18 cellular contexts compared by ENCODE assay signal in the genomic region with DNA sequence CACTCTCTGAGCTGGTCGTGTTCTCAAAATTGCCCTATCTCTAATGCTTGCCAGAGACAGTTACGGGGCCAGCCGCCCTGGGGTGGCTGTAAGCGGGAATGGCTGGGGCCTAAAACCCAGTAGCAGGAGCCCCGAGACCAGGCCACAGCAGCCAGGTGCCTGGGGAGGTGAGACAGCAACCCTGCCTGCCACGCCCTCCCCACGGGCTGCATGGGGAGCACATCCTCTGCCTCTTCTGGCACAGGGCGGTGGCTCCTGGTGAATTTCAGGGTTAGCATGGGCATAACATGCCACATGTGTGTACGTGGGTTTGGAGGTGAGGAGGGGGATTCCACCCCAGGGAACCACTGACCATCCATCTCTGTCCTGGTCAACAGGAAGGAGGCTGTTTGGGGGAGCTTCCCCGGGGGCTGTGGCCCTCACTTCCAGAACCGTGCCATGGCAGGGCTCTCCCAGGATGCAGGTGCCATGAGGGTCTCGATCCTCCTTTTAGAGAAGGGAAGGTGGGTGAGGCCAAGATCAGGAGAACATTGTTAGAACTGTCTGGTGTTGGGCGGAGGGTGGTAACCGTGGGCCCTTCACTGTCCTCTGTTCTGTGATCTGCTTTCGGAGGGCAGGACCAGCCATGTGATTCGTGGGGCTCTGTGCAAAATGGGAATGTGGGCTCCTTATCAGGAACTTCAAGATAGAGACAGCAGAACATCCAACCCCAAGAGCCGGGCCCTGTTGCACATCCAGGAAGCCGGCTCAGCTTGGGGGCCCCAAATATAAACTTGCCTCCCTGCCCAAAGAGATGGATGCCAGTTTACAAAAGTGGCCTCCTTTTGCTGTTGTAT.
A peak's percentile ranks its signal among the peaks of the same experiment; 100 is the strongest.
DNase-seq lines count a peak whose midpoint lies in the region; ATAC-seq and TF ChIP-seq lines count a peak whose summit lies in the region.
"Had no signal": no experiment of that assay in that cellular context is flagged by ENCODE, and none has a peak within 500 bp of the region (broad histone marks: within the 10 kb centered on the region; RNA-seq: fewer than 3 reads in every experiment).

No MANE protein-coding gene starts in this region.

- intact Hi-C loops in stomach (cut with DNase I; ENCODE audit: low total_unique reads) (no loop called here), body of pancreas (cut with DNase I) (no loop called here)

- H3K9me3 ChIP-seq in lung (ENCODE audit: control insufficient read depth in 2 of 2, insufficient read depth in 1 of 2, low read length in 1 of 2) (no peaks in the 10 kb centered on the region), stomach (no peaks in the 10 kb centered on the region), body of pancreas (no peaks in the 10 kb centered on the region)
- H3K9me3 ChIP-seq: Caco-2 had no signal

- no peaks in the 10 kb centered on the region for H3K36me3 ChIP-seq in lung (ENCODE audit: control insufficient read depth in 2 of 2, insufficient read depth in 2 of 2, low read length in 2 of 2)
- no peaks in the 10 kb centered on the region for H3K36me3 ChIP-seq in stomach
- no peaks in the 10 kb centered on the region for H3K36me3 ChIP-seq in body of pancreas (replicated peaks in 1 of 2; ENCODE audit: insufficient read depth in 1 of 2, low read depth in 2 of 2)

- H3K27me3 ChIP-seq in lung (ENCODE audit: control insufficient read depth, insufficient read depth) = no peaks in the 10 kb centered on the region
- H3K27me3 ChIP-seq in stomach = peaks cover 0 to 55% (median 0%) of the 10 kb centered on the region in 3 donors
- H3K27me3 ChIP-seq in body of pancreas = no peaks in the 10 kb centered on the region

- no peak for TF ChIP-seq POLR2A in stomach (IDR thresholded peaks at IDR 0.05)
- TF ChIP-seq POLR2A in body of pancreas (IDR thresholded peaks at IDR 0.05) = no peak

- no peak for TF ChIP-seq EP300 in stomach (IDR thresholded peaks at IDR 0.05)

- H3K27ac ChIP-seq in angular gyrus (ENCODE audit: low read depth, low read length) = peak overlapping the region; percentile 71
- H3K27ac ChIP-seq in lung (ENCODE audit: low read depth in 1 of 2, low read length in 1 of 2) = no peak overlapping the region
- no peak overlapping the region for H3K27ac ChIP-seq in stomach
- no peak overlapping the region for H3K27ac ChIP-seq in body of pancreas
- H3K27ac ChIP-seq: GM23248 had no signal

- peak; percentile 46 for DNase-seq in activated effector memory CD4-positive, alpha-beta T cell treated with anti-CD3 and anti-CD28 coated beads, Interleukin-2, amount 50 U/mL, for 16 hours
- DNase-seq in activated effector memory CD4-positive, alpha-beta T cell treated with Interleukin-2 at 50 U/mL for 16 hours = no peak
- DNase-seq in lung (ENCODE audit: low spot score) (peak; percentile 17), stomach (peak; percentile 16), body of pancreas (no peak), NCI-H128 (lab: John Stamatoyannopoulos, UW; ENCODE audit: unreplicated experiment) (no peak)
- DNase-seq: DMS79; GM23248; NCI-H146; NCI-H345; NCI-H69; NK-92 treated with Interleukin-12 subunit alpha and Interleukin-12 subunit beta, amount 100 ng/mL, for 24 hours; OCI-M1; RPMI8226 had no signal

- peak; percentile 17 for ATAC-seq in lung (ENCODE audit: insufficient read depth, low FRiP score)
- ATAC-seq in GM21717 (IDR thresholded peaks at IDR 0.05; ENCODE audit: unreplicated experiment) = no peak
- ATAC-seq in body of pancreas = no peak
- ATAC-seq: K562 had no signal

- H3K4me3 ChIP-seq in lung (no peak overlapping the region), stomach (no peak overlapping the region), body of pancreas (no peak overlapping the region)
- H3K4me3 ChIP-seq: GM23248, K562 had no signal

- H3K4me1 ChIP-seq in lung (ENCODE audit: control insufficient read depth in 2 of 2, insufficient read depth in 2 of 2, low read length in 2 of 2) (no peaks in the 10 kb centered on the region), stomach (no peaks in the 10 kb centered on the region), body of pancreas (no peaks in the 10 kb centered on the region)
- H3K4me1 ChIP-seq: Caco-2 had no signal

- WGBS in lung, 2 donors = 89 to 90% methylated on average over 18 of the region's 18 CpGs
- WGBS in stomach, 5 donors = 81 to 85% (median 82%) methylated on average over 11 to 18 of the region's 18 CpGs
- 71 to 75% methylated on average over 14 to 18 of the region's 18 CpGs for WGBS in body of pancreas, 2 donors

- no peak for TF ChIP-seq CTCF in lung (IDR thresholded peaks at IDR 0.05; ENCODE audit: control extremely low read depth, extremely low read depth)
- TF ChIP-seq CTCF in stomach (IDR thresholded peaks at IDR 0.05) = no peak
- no peak for TF ChIP-seq CTCF in body of pancreas (IDR thresholded peaks at IDR 0.05)

Comparison
In these comparisons a context has a peak if more than half of its experiments do, and no peak if none do; other contexts are left out.
1. DNase-seq: peak in activated effector memory CD4-positive, alpha-beta T cell treated with anti-CD3 and anti-CD28 coated beads, Interleukin-2, amount 50 U/mL, for 16 hours (single experiment), lung (single experiment) and stomach (single experiment); none in activated effector memory CD4-positive, alpha-beta T cell treated with Interleukin-2 at 50 U/mL for 16 hours (single experiment), body of pancreas (0 of 4) and NCI-H128 (single experiment).